ENCODE assay signal across 1 cellular context in the genomic region with DNA sequence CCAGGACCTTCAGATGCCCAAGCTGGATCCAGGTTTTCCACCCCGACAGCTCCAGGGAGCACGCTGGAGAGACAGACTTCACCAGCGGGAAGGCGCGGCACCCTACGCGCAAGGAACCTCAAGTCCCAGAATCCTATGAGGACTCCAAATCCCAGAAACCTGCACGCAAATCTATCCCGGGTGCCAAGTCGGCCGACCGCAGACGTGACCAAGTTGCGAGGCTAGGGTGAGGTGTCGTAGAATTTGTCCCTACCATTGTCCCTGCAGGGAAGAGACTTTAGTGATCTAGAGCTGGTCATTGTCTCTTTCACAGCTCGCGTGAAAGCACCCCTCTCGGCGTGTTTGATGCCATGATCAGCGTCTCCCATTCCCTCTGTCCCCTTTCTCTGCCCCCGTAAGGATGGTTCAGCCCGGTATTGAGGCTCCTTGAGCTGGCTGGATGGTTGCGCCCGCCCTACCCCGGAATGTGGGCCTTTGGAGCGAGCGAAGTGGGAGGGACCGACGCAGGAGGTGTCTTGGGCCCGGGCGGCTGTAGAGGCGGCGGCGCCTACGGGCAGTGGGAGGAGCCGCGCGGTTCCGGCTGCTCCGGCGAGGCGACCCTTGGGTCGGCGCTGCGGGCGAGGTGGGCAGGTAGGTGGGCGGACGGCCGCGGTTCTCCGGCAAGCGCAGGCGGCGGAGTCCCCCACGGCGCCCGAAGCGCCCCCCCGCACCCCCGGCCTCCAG.
TF ChIP-seq lines count a peak whose summit lies in the region.

A gene (plus strand): TSS at position 501 of the 723 bp plus-strand sequence. CDS start 246 bp downstream, outside the sequence.

TF ChIP-seq in HepG2, 621 proteins besides CTCF, POLR2A, EP300 and RAD21 (continued from another document and continues in another):
- TF ChIP-seq, protein P1, sequence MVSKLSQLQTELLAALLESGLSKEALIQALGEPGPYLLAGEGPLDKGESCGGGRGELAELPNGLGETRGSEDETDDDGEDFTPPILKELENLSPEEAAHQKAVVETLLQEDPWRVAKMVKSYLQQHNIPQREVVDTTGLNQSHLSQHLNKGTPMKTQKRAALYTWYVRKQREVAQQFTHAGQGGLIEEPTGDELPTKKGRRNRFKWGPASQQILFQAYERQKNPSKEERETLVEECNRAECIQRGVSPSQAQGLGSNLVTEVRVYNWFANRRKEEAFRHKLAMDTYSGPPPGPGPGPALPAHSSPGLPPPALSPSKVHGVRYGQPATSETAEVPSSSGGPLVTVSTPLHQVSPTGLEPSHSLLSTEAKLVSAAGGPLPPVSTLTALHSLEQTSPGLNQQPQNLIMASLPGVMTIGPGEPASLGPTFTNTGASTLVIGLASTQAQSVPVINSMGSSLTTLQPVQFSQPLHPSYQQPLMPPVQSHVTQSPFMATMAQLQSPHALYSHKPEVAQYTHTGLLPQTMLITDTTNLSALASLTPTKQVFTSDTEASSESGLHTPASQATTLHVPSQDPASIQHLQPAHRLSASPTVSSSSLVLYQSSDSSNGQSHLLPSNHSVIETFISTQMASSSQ (IDR thresholded peaks at IDR 0.05; ENCODE audit: low read depth), result 0 out of 2 replicates have a peak, but pooled peaks have one; percentile 45
- TF ChIP-seq, protein P1 (CRISPR knock-in tag; IDR thresholded peaks at IDR 0.05; ENCODE audit: borderline replicate concordance), result peak; percentile 58; the same call in 1 of the 2 replicates
- TF ChIP-seq DNMT3B (CRISPR knock-in tag; conservative IDR thresholded peaks at IDR 0.05) (peak; percentile 64; the same call in 1 of the 2 replicates), HDAC1 (CRISPR knock-in tag; IDR thresholded peaks at IDR 0.05) (peak; percentile 59), ZNF543 (CRISPR knock-in tag; IDR thresholded peaks at IDR 0.05) (peak; percentile 70; the same call in 1 of the 2 replicates), HOXA9 (CRISPR knock-in tag; IDR thresholded peaks at IDR 0.05; ENCODE audit: borderline replicate concordance) (no peak), FOSL1 (CRISPR knock-in tag; IDR thresholded peaks at IDR 0.05; ENCODE audit: borderline replicate concordance) (no peak), ZNF224 (CRISPR knock-in tag; IDR thresholded peaks at IDR 0.05) (peak; percentile 53; the same call in 1 of the 2 replicates), BCL6 (CRISPR knock-in tag; IDR thresholded peaks at IDR 0.05) (no peak), SUZ12 (IDR thresholded peaks at IDR 0.05; ENCODE audit: low read depth, low read length) (peak; percentile 36; the same call in 1 of the 2 replicates), ZNF782 (CRISPR knock-in tag; IDR thresholded peaks at IDR 0.05; ENCODE audit: borderline replicate concordance) (peak; percentile 69; the same call in 1 of the 2 replicates), ZNF383 (CRISPR knock-in tag; IDR thresholded peaks at IDR 0.05; ENCODE audit: borderline replicate concordance) (0 out of 2 replicates have a peak, but pooled peaks have one; percentile 55), KDM4B (CRISPR knock-in tag; IDR thresholded peaks at IDR 0.05) (0 out of 2 replicates have a peak, but pooled peaks have one; percentile 23), NFIC (IDR thresholded peaks at IDR 0.05; ENCODE audit: low read length) (peak; percentile 85), PITX1 (CRISPR knock-in tag; IDR thresholded peaks at IDR 0.05) (no peak; the same call in 1 of the 2 replicates), KDM2A (CRISPR knock-in tag; IDR thresholded peaks at IDR 0.05; ENCODE audit: borderline replicate concordance, low read depth) (peak; percentile 81), ZSCAN30 (CRISPR knock-in tag; IDR thresholded peaks at IDR 0.05) (no peak), FOXK2 (IDR thresholded peaks at IDR 0.05) (peak; percentile 100), FOXK1 (CRISPR knock-in tag; IDR thresholded peaks at IDR 0.05; ENCODE audit: borderline replicate concordance, low read depth) (peak; percentile 57; the same call in 1 of the 2 replicates), PCBP1 (IDR thresholded peaks at IDR 0.05; ENCODE audit: borderline replicate concordance, low read depth, low read length) (peak; percentile 90), ZNF530 (CRISPR knock-in tag; IDR thresholded peaks at IDR 0.05; ENCODE audit: low read depth) (no peak), ZNF772 (CRISPR knock-in tag; IDR thresholded peaks at IDR 0.05) (peak; percentile 10; the same call in 1 of the 2 replicates)
- TF ChIP-seq, protein P2, sequence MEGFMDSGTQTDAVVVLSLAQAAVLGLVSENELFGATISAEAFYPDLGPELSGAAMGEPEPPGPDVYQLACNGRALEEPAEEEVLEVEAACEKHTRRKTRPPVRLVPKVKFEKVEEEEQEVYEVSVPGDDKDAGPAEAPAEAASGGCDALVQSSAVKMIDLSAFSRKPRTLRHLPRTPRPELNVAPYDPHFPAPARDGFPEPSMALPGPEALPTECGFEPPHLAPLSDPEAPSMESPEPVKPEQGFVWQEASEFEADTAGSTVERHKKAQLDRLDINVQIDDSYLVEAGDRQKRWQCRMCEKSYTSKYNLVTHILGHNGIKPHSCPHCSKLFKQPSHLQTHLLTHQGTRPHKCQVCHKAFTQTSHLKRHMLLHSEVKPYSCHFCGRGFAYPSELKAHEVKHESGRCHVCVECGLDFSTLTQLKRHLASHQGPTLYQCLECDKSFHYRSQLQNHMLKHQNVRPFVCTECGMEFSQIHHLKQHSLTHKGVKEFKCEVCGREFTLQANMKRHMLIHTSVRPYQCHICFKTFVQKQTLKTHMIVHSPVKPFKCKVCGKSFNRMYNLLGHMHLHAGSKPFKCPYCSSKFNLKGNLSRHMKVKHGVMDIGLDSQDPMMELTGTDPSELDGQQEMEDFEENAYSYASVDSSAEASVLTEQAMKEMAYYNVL (CRISPR knock-in tag; IDR thresholded peaks at IDR 0.05; ENCODE audit: borderline replicate concordance), result peak; percentile 70; the same call in 1 of the 2 replicates
- TF ChIP-seq, protein P3, sequence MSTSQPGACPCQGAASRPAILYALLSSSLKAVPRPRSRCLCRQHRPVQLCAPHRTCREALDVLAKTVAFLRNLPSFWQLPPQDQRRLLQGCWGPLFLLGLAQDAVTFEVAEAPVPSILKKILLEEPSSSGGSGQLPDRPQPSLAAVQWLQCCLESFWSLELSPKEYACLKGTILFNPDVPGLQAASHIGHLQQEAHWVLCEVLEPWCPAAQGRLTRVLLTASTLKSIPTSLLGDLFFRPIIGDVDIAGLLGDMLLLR (CRISPR knock-in tag; IDR thresholded peaks at IDR 0.05), result 0 out of 2 replicates have a peak, but pooled peaks have one; percentile 14
- TF ChIP-seq, protein P4, sequence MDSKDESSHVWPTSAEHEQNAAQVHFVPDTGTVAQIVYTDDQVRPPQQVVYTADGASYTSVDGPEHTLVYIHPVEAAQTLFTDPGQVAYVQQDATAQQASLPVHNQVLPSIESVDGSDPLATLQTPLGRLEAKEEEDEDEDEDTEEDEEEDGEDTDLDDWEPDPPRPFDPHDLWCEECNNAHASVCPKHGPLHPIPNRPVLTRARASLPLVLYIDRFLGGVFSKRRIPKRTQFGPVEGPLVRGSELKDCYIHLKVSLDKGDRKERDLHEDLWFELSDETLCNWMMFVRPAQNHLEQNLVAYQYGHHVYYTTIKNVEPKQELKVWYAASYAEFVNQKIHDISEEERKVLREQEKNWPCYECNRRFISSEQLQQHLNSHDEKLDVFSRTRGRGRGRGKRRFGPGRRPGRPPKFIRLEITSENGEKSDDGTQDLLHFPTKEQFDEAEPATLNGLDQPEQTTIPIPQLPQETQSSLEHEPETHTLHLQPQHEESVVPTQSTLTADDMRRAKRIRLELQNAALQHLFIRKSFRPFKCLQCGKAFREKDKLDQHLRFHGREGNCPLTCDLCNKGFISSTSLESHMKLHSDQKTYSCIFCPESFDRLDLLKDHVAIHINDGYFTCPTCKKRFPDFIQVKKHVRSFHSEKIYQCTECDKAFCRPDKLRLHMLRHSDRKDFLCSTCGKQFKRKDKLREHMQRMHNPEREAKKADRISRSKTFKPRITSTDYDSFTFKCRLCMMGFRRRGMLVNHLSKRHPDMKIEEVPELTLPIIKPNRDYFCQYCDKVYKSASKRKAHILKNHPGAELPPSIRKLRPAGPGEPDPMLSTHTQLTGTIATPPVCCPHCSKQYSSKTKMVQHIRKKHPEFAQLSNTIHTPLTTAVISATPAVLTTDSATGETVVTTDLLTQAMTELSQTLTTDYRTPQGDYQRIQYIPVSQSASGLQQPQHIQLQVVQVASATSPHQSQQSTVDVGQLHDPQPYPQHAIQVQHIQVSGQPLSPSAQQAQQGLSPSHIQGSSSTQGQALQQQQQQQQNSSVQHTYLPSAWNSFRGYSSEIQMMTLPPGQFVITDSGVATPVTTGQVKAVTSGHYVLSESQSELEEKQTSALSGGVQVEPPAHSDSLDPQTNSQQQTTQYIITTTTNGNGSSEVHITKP (CRISPR knock-in tag; IDR thresholded peaks at IDR 0.05; ENCODE audit: low read depth), result peak; percentile 99
- TF ChIP-seq, protein P5, sequence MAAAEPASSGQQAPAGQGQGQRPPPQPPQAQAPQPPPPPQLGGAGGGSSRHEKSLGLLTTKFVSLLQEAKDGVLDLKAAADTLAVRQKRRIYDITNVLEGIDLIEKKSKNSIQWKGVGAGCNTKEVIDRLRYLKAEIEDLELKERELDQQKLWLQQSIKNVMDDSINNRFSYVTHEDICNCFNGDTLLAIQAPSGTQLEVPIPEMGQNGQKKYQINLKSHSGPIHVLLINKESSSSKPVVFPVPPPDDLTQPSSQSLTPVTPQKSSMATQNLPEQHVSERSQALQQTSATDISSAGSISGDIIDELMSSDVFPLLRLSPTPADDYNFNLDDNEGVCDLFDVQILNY (CRISPR knock-in tag; conservative IDR thresholded peaks at IDR 0.05), result no peak; the same call in 1 of the 2 replicates
- TF ChIP-seq, protein P6, sequence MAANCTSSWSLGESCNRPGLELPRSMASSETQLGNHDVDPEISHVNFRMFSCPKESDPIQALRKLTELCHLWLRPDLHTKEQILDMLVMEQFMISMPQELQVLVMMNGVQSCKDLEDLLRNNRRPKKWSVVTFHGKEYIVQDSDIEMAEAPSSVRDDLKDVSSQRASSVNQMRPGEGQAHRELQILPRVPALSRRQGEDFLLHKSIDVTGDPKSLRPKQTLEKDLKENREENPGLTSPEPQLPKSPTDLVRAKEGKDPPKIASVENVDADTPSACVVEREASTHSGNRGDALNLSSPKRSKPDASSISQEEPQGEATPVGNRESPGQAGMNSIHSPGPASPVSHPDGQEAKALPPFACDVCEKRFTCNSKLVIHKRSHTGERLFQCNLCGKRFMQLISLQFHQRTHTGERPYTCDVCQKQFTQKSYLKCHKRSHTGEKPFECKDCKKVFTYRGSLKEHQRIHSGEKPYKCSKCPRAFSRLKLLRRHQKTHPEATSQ (CRISPR knock-in tag; IDR thresholded peaks at IDR 0.05; ENCODE audit: borderline replicate concordance), result peak; percentile 87; the same call in 1 of the 2 replicates
- TF ChIP-seq, protein P7, sequence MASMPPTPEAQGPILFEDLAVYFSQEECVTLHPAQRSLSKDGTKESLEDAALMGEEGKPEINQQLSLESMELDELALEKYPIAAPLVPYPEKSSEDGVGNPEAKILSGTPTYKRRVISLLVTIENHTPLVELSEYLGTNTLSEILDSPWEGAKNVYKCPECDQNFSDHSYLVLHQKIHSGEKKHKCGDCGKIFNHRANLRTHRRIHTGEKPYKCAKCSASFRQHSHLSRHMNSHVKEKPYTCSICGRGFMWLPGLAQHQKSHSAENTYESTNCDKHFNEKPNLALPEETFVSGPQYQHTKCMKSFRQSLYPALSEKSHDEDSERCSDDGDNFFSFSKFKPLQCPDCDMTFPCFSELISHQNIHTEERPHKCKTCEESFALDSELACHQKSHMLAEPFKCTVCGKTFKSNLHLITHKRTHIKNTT (CRISPR knock-in tag; IDR thresholded peaks at IDR 0.05), result 0 out of 2 replicates have a peak, but pooled peaks have one; percentile 33
- TF ChIP-seq, protein P8, sequence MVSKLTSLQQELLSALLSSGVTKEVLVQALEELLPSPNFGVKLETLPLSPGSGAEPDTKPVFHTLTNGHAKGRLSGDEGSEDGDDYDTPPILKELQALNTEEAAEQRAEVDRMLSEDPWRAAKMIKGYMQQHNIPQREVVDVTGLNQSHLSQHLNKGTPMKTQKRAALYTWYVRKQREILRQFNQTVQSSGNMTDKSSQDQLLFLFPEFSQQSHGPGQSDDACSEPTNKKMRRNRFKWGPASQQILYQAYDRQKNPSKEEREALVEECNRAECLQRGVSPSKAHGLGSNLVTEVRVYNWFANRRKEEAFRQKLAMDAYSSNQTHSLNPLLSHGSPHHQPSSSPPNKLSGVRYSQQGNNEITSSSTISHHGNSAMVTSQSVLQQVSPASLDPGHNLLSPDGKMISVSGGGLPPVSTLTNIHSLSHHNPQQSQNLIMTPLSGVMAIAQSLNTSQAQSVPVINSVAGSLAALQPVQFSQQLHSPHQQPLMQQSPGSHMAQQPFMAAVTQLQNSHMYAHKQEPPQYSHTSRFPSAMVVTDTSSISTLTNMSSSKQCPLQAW (CRISPR knock-in tag; IDR thresholded peaks at IDR 0.05), result 0 out of 2 replicates have a peak, but pooled peaks have one; percentile 67
- TF ChIP-seq, protein P9, sequence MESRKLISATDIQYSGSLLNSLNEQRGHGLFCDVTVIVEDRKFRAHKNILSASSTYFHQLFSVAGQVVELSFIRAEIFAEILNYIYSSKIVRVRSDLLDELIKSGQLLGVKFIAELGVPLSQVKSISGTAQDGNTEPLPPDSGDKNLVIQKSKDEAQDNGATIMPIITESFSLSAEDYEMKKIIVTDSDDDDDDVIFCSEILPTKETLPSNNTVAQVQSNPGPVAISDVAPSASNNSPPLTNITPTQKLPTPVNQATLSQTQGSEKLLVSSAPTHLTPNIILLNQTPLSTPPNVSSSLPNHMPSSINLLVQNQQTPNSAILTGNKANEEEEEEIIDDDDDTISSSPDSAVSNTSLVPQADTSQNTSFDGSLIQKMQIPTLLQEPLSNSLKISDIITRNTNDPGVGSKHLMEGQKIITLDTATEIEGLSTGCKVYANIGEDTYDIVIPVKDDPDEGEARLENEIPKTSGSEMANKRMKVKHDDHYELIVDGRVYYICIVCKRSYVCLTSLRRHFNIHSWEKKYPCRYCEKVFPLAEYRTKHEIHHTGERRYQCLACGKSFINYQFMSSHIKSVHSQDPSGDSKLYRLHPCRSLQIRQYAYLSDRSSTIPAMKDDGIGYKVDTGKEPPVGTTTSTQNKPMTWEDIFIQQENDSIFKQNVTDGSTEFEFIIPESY (CRISPR knock-in tag; IDR thresholded peaks at IDR 0.05), result peak; percentile 8; the same call in 1 of the 2 replicates
- TF ChIP-seq, protein P10, sequence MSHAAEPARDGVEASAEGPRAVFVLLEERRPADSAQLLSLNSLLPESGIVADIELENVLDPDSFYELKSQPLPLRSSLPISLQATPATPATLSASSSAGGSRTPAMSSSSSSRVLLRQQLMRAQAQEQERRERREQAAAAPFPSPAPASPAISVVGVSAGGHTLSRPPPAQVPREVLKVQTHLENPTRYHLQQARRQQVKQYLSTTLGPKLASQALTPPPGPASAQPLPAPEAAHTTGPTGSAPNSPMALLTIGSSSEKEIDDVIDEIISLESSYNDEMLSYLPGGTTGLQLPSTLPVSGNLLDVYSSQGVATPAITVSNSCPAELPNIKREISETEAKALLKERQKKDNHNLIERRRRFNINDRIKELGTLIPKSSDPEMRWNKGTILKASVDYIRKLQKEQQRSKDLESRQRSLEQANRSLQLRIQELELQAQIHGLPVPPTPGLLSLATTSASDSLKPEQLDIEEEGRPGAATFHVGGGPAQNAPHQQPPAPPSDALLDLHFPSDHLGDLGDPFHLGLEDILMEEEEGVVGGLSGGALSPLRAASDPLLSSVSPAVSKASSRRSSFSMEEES (CRISPR knock-in tag; IDR thresholded peaks at IDR 0.05), result 0 out of 2 replicates have a peak, but pooled peaks have one; percentile 10
